ENCODE assay signal across 1 cellular context in genomic region chr16:2883027-2883846, GRCh38.
TF ChIP-seq lines count a peak whose summit lies in the region.

FLYWCH2 (plus strand) TSS chr16:2883215; CDS start chr16:2896450, 13,235 bp downstream.

TF ChIP-seq in HepG2, 621 proteins besides CTCF, POLR2A, EP300 and RAD21 (continued from another document and continues in another):
- TF ChIP-seq ZNF496 (CRISPR knock-in tag; IDR thresholded peaks at IDR 0.05; ENCODE audit: insufficient replicate concordance) = no peak
- TF ChIP-seq IKZF5 (CRISPR knock-in tag; IDR thresholded peaks at IDR 0.05) = peak; percentile 72; the same call in 1 of the 2 replicates
- TF ChIP-seq MEF2D (CRISPR knock-in tag; IDR thresholded peaks at IDR 0.05) = peak; percentile 2; the same call in 1 of the 2 replicates
- TF ChIP-seq ZNF33B (CRISPR knock-in tag; IDR thresholded peaks at IDR 0.05) = no peak; the same call in 1 of the 2 replicates
- TF ChIP-seq ZNF605 (CRISPR knock-in tag; IDR thresholded peaks at IDR 0.05) = peak; percentile 15; the same call in 1 of the 2 replicates
- TF ChIP-seq ELF1 (CRISPR knock-in tag; IDR thresholded peaks at IDR 0.05) = no peak
- no peak for TF ChIP-seq DDIT3 (CRISPR knock-in tag; IDR thresholded peaks at IDR 0.05)
- TF ChIP-seq HOXD1 (CRISPR knock-in tag; IDR thresholded peaks at IDR 0.05) = 0 out of 2 replicates have a peak, but pooled peaks have one; percentile 61
- TF ChIP-seq NFYC (CRISPR knock-in tag; IDR thresholded peaks at IDR 0.05) = no peak
- no peak for TF ChIP-seq RFX5 (IDR thresholded peaks at IDR 0.05; ENCODE audit: low read depth, low read length)
- TF ChIP-seq NFE2L1 (CRISPR knock-in tag; IDR thresholded peaks at IDR 0.05; ENCODE audit: borderline replicate concordance) = no peak
- TF ChIP-seq HNRNPH1 (optimal IDR thresholded peaks at IDR 0.05; ENCODE audit: low read depth, low read length) = no peak
- TF ChIP-seq ZNF503 (CRISPR knock-in tag; IDR thresholded peaks at IDR 0.05) = no peak
- TF ChIP-seq RFXAP (CRISPR knock-in tag; IDR thresholded peaks at IDR 0.05; ENCODE audit: borderline replicate concordance) = peak; percentile 58; the same call in 1 of the 2 replicates
- TF ChIP-seq TBP (CRISPR knock-in tag; IDR thresholded peaks at IDR 0.05) = no peak
- TF ChIP-seq TRAFD1 (CRISPR knock-in tag; IDR thresholded peaks at IDR 0.05; ENCODE audit: borderline replicate concordance) = 0 out of 2 replicates have a peak, but pooled peaks have one; percentile 16
- TF ChIP-seq SMAD1 (CRISPR knock-in tag; IDR thresholded peaks at IDR 0.05; ENCODE audit: borderline replicate concordance, low read depth) = peak; percentile 35; the same call in 1 of the 2 replicates
- no peak; the same call in 1 of the 2 replicates for TF ChIP-seq ZBTB34 (CRISPR knock-in tag; IDR thresholded peaks at IDR 0.05)
- peak; percentile 100 for TF ChIP-seq RXRA (CRISPR knock-in tag; IDR thresholded peaks at IDR 0.05)
- no peak for TF ChIP-seq PRDM4 (CRISPR knock-in tag; IDR thresholded peaks at IDR 0.05; ENCODE audit: borderline replicate concordance)
- no peak for TF ChIP-seq TOE1 (CRISPR knock-in tag; IDR thresholded peaks at IDR 0.05)
- TF ChIP-seq ZHX1 (CRISPR knock-in tag; IDR thresholded peaks at IDR 0.05; ENCODE audit: low read depth) = no peak
- TF ChIP-seq FOSL2 (CRISPR knock-in tag; IDR thresholded peaks at IDR 0.05) = no peak
- TF ChIP-seq ATAD3A (CRISPR knock-in tag; IDR thresholded peaks at IDR 0.05) = no peak
- TF ChIP-seq ZNF619 (CRISPR knock-in tag; IDR thresholded peaks at IDR 0.05) = no peak
- no peak for TF ChIP-seq ZFAT (CRISPR knock-in tag; conservative IDR thresholded peaks at IDR 0.05)
- TF ChIP-seq KDM5B (CRISPR knock-in tag; IDR thresholded peaks at IDR 0.05; ENCODE audit: borderline replicate concordance) = peak; percentile 81
- 0 out of 2 replicates have a peak, but pooled peaks have one; percentile 22 for TF ChIP-seq NFKBIZ (CRISPR knock-in tag; IDR thresholded peaks at IDR 0.05)
- TF ChIP-seq ZBTB8A (CRISPR knock-in tag; IDR thresholded peaks at IDR 0.05; ENCODE audit: borderline replicate concordance, low read depth) = no peak
- TF ChIP-seq FUBP1 (CRISPR knock-in tag; IDR thresholded peaks at IDR 0.05; ENCODE audit: borderline replicate concordance) = no peak
- TF ChIP-seq ZNF563 (CRISPR knock-in tag; IDR thresholded peaks at IDR 0.05) = peak; percentile 89; the same call in 1 of the 2 replicates
- no peak for TF ChIP-seq ZBTB21 (CRISPR knock-in tag; IDR thresholded peaks at IDR 0.05)
- TF ChIP-seq ARHGAP35 (CRISPR knock-in tag; IDR thresholded peaks at IDR 0.05; ENCODE audit: borderline replicate concordance) = peak; percentile 65; the same call in 1 of the 2 replicates
- no peak; the same call in 1 of the 2 replicates for TF ChIP-seq ATF5 (CRISPR knock-in tag; IDR thresholded peaks at IDR 0.05; ENCODE audit: low read depth)
- TF ChIP-seq SKI (IDR thresholded peaks at IDR 0.05; ENCODE audit: partially characterized antibody) = peak; percentile 25
- TF ChIP-seq ZNF7 (CRISPR knock-in tag; IDR thresholded peaks at IDR 0.05) = no peak
- TF ChIP-seq PREB (CRISPR knock-in tag; IDR thresholded peaks at IDR 0.05) = no peak
- 0 out of 2 replicates have a peak, but pooled peaks have one; percentile 28 for TF ChIP-seq ZSCAN20 (CRISPR knock-in tag; IDR thresholded peaks at IDR 0.05; ENCODE audit: borderline replicate concordance)
- TF ChIP-seq POLR2AphosphoS2 (IDR thresholded peaks at IDR 0.05; ENCODE audit: low read depth, low read length) = no peak
- no peak for TF ChIP-seq DZIP1 (CRISPR knock-in tag; IDR thresholded peaks at IDR 0.05)
- TF ChIP-seq ZKSCAN8 (CRISPR knock-in tag; IDR thresholded peaks at IDR 0.05; ENCODE audit: borderline replicate concordance) = no peak
- TF ChIP-seq TCF7 (IDR thresholded peaks at IDR 0.05; ENCODE audit: low read depth) = no peak
- peak; percentile 48; the same call in 1 of the 2 replicates for TF ChIP-seq TARDBP (CRISPR knock-in tag; IDR thresholded peaks at IDR 0.05)
